Comparison of ENCODE assay signal across 21 cellular contexts in the genomic region with DNA sequence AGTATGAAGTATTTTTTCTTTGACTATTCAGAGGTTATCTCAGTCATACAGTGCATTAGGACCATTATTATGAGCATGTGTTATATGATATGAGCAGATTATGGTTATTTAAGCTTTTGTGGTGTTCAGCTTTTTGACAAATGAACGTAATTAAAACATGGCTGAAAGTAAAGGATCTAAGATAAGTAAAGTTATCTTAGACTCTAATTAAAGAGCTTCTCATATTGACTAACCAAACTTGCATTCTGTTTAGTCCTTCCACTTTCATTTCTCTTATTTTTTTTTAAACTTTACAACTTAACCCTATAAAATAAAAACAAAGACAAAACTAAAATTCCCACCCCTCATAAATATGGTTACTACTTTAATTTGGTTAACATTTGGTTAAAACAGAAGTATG.
"Had no signal": no experiment of that assay in that cellular context is flagged by ENCODE, and none has a peak within 500 bp of the region (broad histone marks: within the 10 kb centered on the region; RNA-seq: fewer than 3 reads in every experiment).

No MANE protein-coding gene starts in this region.

- H3K4me3 Mint-ChIP-seq: naive B cell; nephron; stimulated activated effector memory CD8-positive, alpha-beta T cell treated with anti-CD3 and anti-CD28 coated beads, Interleukin-12 subunit alpha, Interleukin-12 subunit beta, amount 100 ng/mL, for 72 hours; type B pancreatic cell had no signal

- H3K27me3 ChIP-seq: gastrocnemius medialis, heart right ventricle, pancreas, suprapubic skin, thyroid gland had no signal

- H3K4me3 ChIP-seq: gastrocnemius medialis, heart right ventricle, pancreas, suprapubic skin, thyroid gland had no signal

- DNase-seq: effector CD4-positive, alpha-beta T cell; gastrocnemius medialis; heart right ventricle; hypothalamus; kidney glomerular epithelial cell; mesendoderm; naive B cell; occipital lobe; pancreas; right cardiac atrium; stimulated activated CD4-positive, alpha-beta T cell treated with anti-CD3 and anti-CD28 coated beads, Interleukin-4, amount 100 ng/mL, for 1 hour; stimulated activated CD8-positive, alpha-beta memory T cell treated with anti-CD3 and anti-CD28 coated beads, Interleukin-4, amount 100 ng/mL, for 48 hours; stimulated activated naive CD8-positive, alpha-beta T cell treated with anti-CD3 and anti-CD28 coated beads, Interleukin-15, Interleukin-2, amounts not matched to agents 100 U/mL and 50 U/mL, for 24 hours; thyroid gland had no signal

- H3K36me3 Mint-ChIP-seq: naive B cell; stimulated activated effector memory CD8-positive, alpha-beta T cell treated with anti-CD3 and anti-CD28 coated beads, Interleukin-12 subunit alpha, Interleukin-12 subunit beta, amount 100 ng/mL, for 72 hours; type B pancreatic cell had no signal

- H3K9me3 ChIP-seq: gastrocnemius medialis, heart right ventricle, pancreas, suprapubic skin, thyroid gland had no signal

- H3K4me1 Mint-ChIP-seq: naive B cell; nephron; stimulated activated effector memory CD8-positive, alpha-beta T cell treated with anti-CD3 and anti-CD28 coated beads, Interleukin-12 subunit alpha, Interleukin-12 subunit beta, amount 100 ng/mL, for 72 hours had no signal

- H3K27ac Mint-ChIP-seq: naive B cell; progenitor cell of endocrine pancreas; stimulated activated effector memory CD8-positive, alpha-beta T cell treated with anti-CD3 and anti-CD28 coated beads, Interleukin-12 subunit alpha, Interleukin-12 subunit beta, amount 100 ng/mL, for 72 hours; type B pancreatic cell had no signal

- ATAC-seq: gastrocnemius medialis; heart right ventricle; pancreas; right cardiac atrium; stimulated activated effector memory CD8-positive, alpha-beta T cell treated with anti-CD3 and anti-CD28 coated beads, Interleukin-12 subunit alpha, Interleukin-12 subunit beta, amount 100 ng/mL, for 72 hours; stimulated activated naive CD8-positive, alpha-beta T cell treated with anti-CD3 and anti-CD28 coated beads, Interleukin-15, Interleukin-2, amounts not matched to agents 100 U/mL and 50 U/mL, for 24 hours had no signal

- FAIRE-seq: islet of Langerhans, pancreas, urothelium cell line had no signal

- H3K9me3 Mint-ChIP-seq: nephron; stimulated activated effector memory CD8-positive, alpha-beta T cell treated with anti-CD3 and anti-CD28 coated beads, Interleukin-12 subunit alpha, Interleukin-12 subunit beta, amount 100 ng/mL, for 72 hours; type B pancreatic cell had no signal

- H3K27ac ChIP-seq: gastrocnemius medialis, heart right ventricle, pancreas, suprapubic skin, thyroid gland had no signal

- H3K4me1 ChIP-seq: gastrocnemius medialis, heart right ventricle, pancreas, suprapubic skin, thyroid gland had no signal

- H3K36me3 ChIP-seq: gastrocnemius medialis, heart right ventricle, pancreas, suprapubic skin, thyroid gland had no signal

- H3K27me3 Mint-ChIP-seq: type B pancreatic cell had no signal
